11 cellular contexts compared by ENCODE assay signal in the genomic region with DNA sequence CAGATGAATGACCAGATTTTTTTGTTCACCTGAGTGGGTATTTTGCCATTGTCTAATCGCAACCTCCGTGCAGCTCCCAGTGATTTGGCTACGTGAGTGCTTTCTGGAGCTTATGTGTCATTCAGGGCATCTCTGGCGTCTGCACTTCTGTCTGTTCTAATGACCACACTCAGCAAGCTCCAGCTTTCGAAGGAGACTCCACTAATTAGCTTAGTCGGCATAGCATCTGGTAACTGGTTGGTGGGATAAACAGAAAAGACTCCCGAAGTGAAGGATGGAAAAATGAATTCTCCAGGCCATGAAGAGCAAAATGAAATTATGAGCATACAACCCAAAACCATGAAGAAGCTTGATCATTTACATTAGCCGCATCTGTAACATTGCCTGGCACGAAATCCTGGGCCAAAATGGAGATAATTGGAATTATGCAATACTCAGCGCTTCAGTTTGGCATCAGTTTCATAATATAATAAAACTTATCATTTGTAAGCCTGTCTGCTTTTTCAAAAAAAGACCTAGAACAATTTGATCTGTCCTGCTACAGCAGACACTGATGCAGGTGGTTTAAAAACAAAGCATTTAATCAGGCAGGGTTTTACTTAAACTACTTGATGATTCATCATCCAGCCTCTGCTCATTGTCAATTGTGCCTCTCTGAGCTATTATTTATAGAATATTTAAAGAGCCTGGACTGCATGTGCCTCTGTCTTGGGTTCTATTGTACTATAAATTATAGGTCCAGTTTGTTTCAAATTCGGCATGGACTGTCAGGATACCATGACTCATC.
DNase-seq lines count a peak whose midpoint lies in the region; ATAC-seq and TF ChIP-seq lines count a peak whose summit lies in the region.
"Had no signal": no experiment of that assay in that cellular context is flagged by ENCODE, and none has a peak within 500 bp of the region (broad histone marks: within the 10 kb centered on the region; RNA-seq: fewer than 3 reads in every experiment).

No MANE protein-coding gene starts in this region.

- 84 to 87% methylated on average over 11 of the region's 11 CpGs for WGBS in tibial nerve, 2 donors

- H3K9me3 ChIP-seq in tibial nerve: peaks cover 0 to 6% (median 0%) of the 10 kb centered on the region in 4 donors

- no peak for TF ChIP-seq POLR2A in tibial nerve (IDR thresholded peaks at IDR 0.05)

- no peak overlapping the region for H3K4me3 ChIP-seq in tibial nerve
- H3K4me3 ChIP-seq: SJCRH30 had no signal

- H3K36me3 ChIP-seq in tibial nerve: no peaks in the 10 kb centered on the region
- H3K36me3 ChIP-seq: SJCRH30 had no signal

- no peak overlapping the region for H3K27ac ChIP-seq in tibial nerve
- H3K27ac ChIP-seq: SJCRH30 had no signal

- DNase-seq in EL (peak; percentile 3), NCI-H2029 treated with DMSO at 0.1 percent for 48 hours (lab: John Stamatoyannopoulos, UW) (peak; percentile 69), RPMI7951 (ENCODE audit: low read depth) (peak; percentile 19), islet precursor cell (peak; percentile 84), tibial nerve (ENCODE audit: low spot score in 2 of 2) (no peak)
- DNase-seq in stimulated activated CD4-positive, alpha-beta T cell treated with anti-CD3 and anti-CD28 coated beads, Interleukin-2, amount 100 ng/mL, for 48 hours: no peak
- DNase-seq: NCI-H1694 treated with DMSO at 0.1 percent for 48 hours; SJCRH30; stimulated activated naive CD4-positive, alpha-beta T cell treated with Interleukin-2 at 50 U/mL for 16 hours had no signal

- no peaks in the 10 kb centered on the region for H3K27me3 ChIP-seq in tibial nerve
- H3K27me3 ChIP-seq: SJCRH30 had no signal

- no peak for TF ChIP-seq EP300 in tibial nerve (IDR thresholded peaks at IDR 0.05)

- TF ChIP-seq CTCF in tibial nerve (IDR thresholded peaks at IDR 0.05): no peak

- no peaks in the 10 kb centered on the region for H3K4me1 ChIP-seq in tibial nerve
- H3K4me1 ChIP-seq: SJCRH30 had no signal

- ATAC-seq in HG02840 (IDR thresholded peaks at IDR 0.05; ENCODE audit: low FRiP score, unreplicated experiment) (no peak), esophagus mucosa (no peak)

Comparison
In these comparisons a context has a peak if more than half of its experiments do, and no peak if none do; other contexts are left out.
1. DNase-seq: peak in EL (single experiment), NCI-H2029 treated with DMSO at 0.1 percent for 48 hours (single experiment), RPMI7951 (single experiment) and islet precursor cell (single experiment); none in stimulated activated CD4-positive, alpha-beta T cell treated with anti-CD3 and anti-CD28 coated beads, Interleukin-2, amount 100 ng/mL, for 48 hours (0 of 2) and tibial nerve (0 of 2).